ENCODE assay signal across 8 cellular contexts in the genomic region with DNA sequence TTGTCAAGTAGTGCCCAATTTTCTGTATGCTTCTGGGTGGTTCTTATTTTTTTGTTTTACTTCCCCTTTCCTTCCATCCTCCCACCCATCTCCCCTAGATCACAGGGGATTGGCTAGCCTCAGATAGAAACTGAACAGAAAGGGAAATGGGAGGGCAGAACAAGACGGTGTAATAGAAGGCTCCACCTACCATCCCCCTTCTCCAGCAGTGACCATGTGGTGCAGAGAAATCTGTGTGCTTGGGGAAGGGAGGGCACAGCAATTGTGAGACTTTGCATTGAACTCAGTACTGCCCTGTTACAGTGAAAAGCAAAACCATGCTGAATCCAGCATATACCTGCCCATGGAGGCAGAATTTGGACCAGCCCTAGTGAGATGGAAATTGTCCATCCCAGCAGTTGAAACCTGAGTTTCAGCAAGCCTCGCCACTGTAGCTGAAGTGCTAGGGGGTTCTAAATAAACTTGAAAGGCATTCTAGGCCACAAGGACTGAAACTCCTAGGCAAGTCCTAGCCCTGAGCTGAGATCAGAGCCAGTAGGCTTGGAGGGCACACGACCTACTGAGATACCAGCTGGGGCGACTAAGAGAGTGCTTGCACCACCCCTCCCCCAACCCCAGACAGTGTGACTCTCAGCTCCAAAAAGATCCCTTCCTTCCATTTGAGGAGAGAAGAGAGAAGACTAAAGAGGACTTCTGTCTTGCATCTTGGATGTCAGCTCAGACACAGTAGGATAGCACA. TPM values are rescaled to one million over a fixed set of nuclear protein-coding genes. Genes with fewer than 3 reads are reported as not detected.
DNase-seq lines count a peak whose midpoint lies in the region; ATAC-seq and TF ChIP-seq lines count a peak whose summit lies in the region.

No MANE protein-coding gene starts in this region.

- peaks cover 35% of the 10 kb centered on the region; the same call in 1 of the 2 replicates for H3K27me3 ChIP-seq in SK-N-SH (ENCODE audit: insufficient read depth)

- peaks cover 70% of the 10 kb centered on the region for H3K4me1 Mint-ChIP-seq in CD14-positive monocyte
- peaks cover 46 to 66% (median 50%) of the 10 kb centered on the region in 3 donors for H3K4me1 Mint-ChIP-seq in T-cell
- peaks cover 34% of the 10 kb centered on the region for H3K4me1 Mint-ChIP-seq in memory B cell

- 10% methylated on average over 4 of the region's 4 CpGs for WGBS in SK-N-SH (ENCODE audit: low lambda C conversion rate)

- H3K79me2 ChIP-seq in SK-N-SH (ENCODE audit: insufficient read depth) = no peaks in the 10 kb centered on the region

- no peak for TF ChIP-seq RAD21 in SK-N-SH (IDR thresholded peaks at IDR 0.05; ENCODE audit: low read length)

- H3K4me1 ChIP-seq in SK-N-SH (ENCODE audit: control insufficient read depth in 1 of 2, insufficient read depth in 2 of 2, low read depth in 1 of 2, low read length in 1 of 2) = no peaks in the 10 kb centered on the region

- H3K9ac ChIP-seq in SK-N-SH = no peak overlapping the region

- POLR2A ChIA-PET in T-cell (lab: Charles Lee) = interaction anchor here in 1 of 2 donors (0.6 kb wide), 1 partner anchor 21 kb away, joined by 3 read pairs; no protein-coding TSS in a partner anchor
- POLR2A ChIA-PET in SK-N-SH (lab: Yijun Ruan, JAX) = no interaction called here

- TF ChIP-seq CTCF in CD14-positive monocyte (IDR thresholded peaks at IDR 0.05) (no peak), SK-N-SH (IDR thresholded peaks at IDR 0.05) (no peak), coronary artery (IDR thresholded peaks at IDR 0.05) (no peak)

- no peaks in the 10 kb centered on the region for H3K9me3 ChIP-seq in SK-N-SH

- H3K4me2 ChIP-seq in SK-N-SH = no peak overlapping the region

- H3K4me3 ChIP-seq in SK-N-SH (ENCODE audit: low read depth in 2 of 2, low read length in 1 of 2) (no peak overlapping the region), coronary artery (no peak overlapping the region)

- intact Hi-C loops in CD14-positive monocyte (cut with micrococcal nuclease) = no loop called here

- CTCF ChIA-PET in T-cell (lab: Charles Lee) = no interaction called here
- CTCF ChIA-PET in SK-N-SH (lab: Yijun Ruan, JAX) = no interaction called here

- H2AFZ ChIP-seq in SK-N-SH (ENCODE audit: low read depth) = no peak overlapping the region

- peak; percentile 65 for DNase-seq in CD14-positive monocyte (ENCODE audit: low spot score)
- peak in 17 of 34 experiments; percentile 10 to 55 (median 22) for DNase-seq in T-cell
- peak; percentile 33 to 66 for DNase-seq in memory B cell (ENCODE audit: low spot score in 2 of 2)
- no peak for DNase-seq in NCI-H146 treated with DMSO at 0.1 percent for 48 hours (lab: John Stamatoyannopoulos, UW; ENCODE audit: unreplicated experiment)
- no peak for DNase-seq in SK-N-SH
- DNase-seq in coronary artery (ENCODE audit: low spot score) = no peak

- no peaks in the 10 kb centered on the region for H4K20me1 ChIP-seq in SK-N-SH (ENCODE audit: insufficient read depth)

- no peaks in the 10 kb centered on the region for H3K27me3 Mint-ChIP-seq in CD14-positive monocyte (ENCODE audit: low read depth in 3 of 3)
- no peaks in the 10 kb centered on the region for H3K27me3 Mint-ChIP-seq in T-cell
- H3K27me3 Mint-ChIP-seq in memory B cell = no peaks in the 10 kb centered on the region

- H3F3A ChIP-seq in SK-N-SH (replicated peaks; ENCODE audit: insufficient read depth) = no peaks in the 10 kb centered on the region

- H3K36me3 Mint-ChIP-seq in CD14-positive monocyte = peaks cover 37 to 40% of the 10 kb centered on the region in 2 donors
- H3K36me3 Mint-ChIP-seq in T-cell = peaks cover 35% of the 10 kb centered on the region
- H3K36me3 Mint-ChIP-seq in memory B cell = peaks cover 21% of the 10 kb centered on the region

- H3K27ac ChIP-seq in SK-N-SH (ENCODE audit: low read depth in 2 of 2, low read length in 1 of 2) (no peak overlapping the region), coronary artery (no peak overlapping the region)

- H3K9me3 Mint-ChIP-seq in CD14-positive monocyte = peaks cover 0 to 6% (median 2%) of the 10 kb centered on the region in 7 donors
- peaks cover 4 to 16% (median 11%) of the 10 kb centered on the region in 3 donors for H3K9me3 Mint-ChIP-seq in T-cell
- peaks cover 3% of the 10 kb centered on the region for H3K9me3 Mint-ChIP-seq in memory B cell

- H3K36me3 ChIP-seq in SK-N-SH (replicated peaks in 1 of 2; ENCODE audit: control insufficient read depth in 1 of 2, insufficient read depth in 2 of 2, low read length in 1 of 2) = no peaks in the 10 kb centered on the region

- H3K9me2 ChIP-seq in SK-N-SH = no peaks in the 10 kb centered on the region

- H3K27ac Mint-ChIP-seq in CD14-positive monocyte = peak overlapping the region; percentile 86 to 93 (median 91)
- peak overlapping the region; percentile 41 to 84 for H3K27ac Mint-ChIP-seq in T-cell
- peak overlapping the region; percentile 60 for H3K27ac Mint-ChIP-seq in memory B cell

- TF ChIP-seq EP300 in SK-N-SH (IDR thresholded peaks at IDR 0.05; ENCODE audit: borderline replicate concordance in 1 of 2, low read depth in 1 of 2, low read length in 1 of 2) = no peak

- ATAC-seq in GM19043 (IDR thresholded peaks at IDR 0.05; ENCODE audit: low read depth, unreplicated experiment) = peak; percentile 93
- ATAC-seq in HG03095 (IDR thresholded peaks at IDR 0.05; ENCODE audit: unreplicated experiment) = peak; percentile 87
- peak; percentile 88 to 92 (median 89) for ATAC-seq in T-cell (replicated peaks in 1 of 4)
- ATAC-seq in memory B cell (ENCODE audit: low read depth) = peak; percentile 99

- H3K4me3 Mint-ChIP-seq in CD14-positive monocyte (peak overlapping the region; percentile 48 to 69), T-cell (peak overlapping the region; percentile 18 to 55 (median 35)), memory B cell (peak overlapping the region; percentile 44)

TF ChIP-seq in SK-N-SH, 30 proteins besides CTCF, POLR2A, EP300 and RAD21:
- no peak for TF ChIP-seq JUND (IDR thresholded peaks at IDR 0.05)
- no peak for TF ChIP-seq TEAD4 (IDR thresholded peaks at IDR 0.05; ENCODE audit: borderline replicate concordance, insufficient read depth)
- TF ChIP-seq MXI1 (IDR thresholded peaks at IDR 0.05; ENCODE audit: low read depth, low read length) = no peak
- TF ChIP-seq EZH2phosphoT487 (IDR thresholded peaks at IDR 0.05; ENCODE audit: borderline replicate concordance, low read depth) = no peak
- TF ChIP-seq, protein P1, sequence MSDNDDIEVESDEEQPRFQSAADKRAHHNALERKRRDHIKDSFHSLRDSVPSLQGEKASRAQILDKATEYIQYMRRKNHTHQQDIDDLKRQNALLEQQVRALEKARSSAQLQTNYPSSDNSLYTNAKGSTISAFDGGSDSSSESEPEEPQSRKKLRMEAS (IDR thresholded peaks at IDR 0.05; ENCODE audit: low read depth) = no peak
- TF ChIP-seq RFX5 (IDR thresholded peaks at IDR 0.05; ENCODE audit: low read length) = no peak
- TF ChIP-seq, protein P2, sequence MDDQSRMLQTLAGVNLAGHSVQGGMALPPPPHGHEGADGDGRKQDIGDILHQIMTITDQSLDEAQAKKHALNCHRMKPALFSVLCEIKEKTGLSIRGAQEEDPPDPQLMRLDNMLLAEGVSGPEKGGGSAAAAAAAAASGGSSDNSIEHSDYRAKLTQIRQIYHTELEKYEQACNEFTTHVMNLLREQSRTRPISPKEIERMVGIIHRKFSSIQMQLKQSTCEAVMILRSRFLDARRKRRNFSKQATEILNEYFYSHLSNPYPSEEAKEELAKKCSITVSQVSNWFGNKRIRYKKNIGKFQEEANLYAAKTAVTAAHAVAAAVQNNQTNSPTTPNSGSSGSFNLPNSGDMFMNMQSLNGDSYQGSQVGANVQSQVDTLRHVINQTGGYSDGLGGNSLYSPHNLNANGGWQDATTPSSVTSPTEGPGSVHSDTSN (IDR thresholded peaks at IDR 0.05) = no peak
- no peak for TF ChIP-seq POLR2AphosphoS5 (IDR thresholded peaks at IDR 0.05; ENCODE audit: low read depth, low read length)
- TF ChIP-seq NRF1 (IDR thresholded peaks at IDR 0.05; ENCODE audit: low read depth, low read length) = no peak
- TF ChIP-seq RXRA (IDR thresholded peaks at IDR 0.05; ENCODE audit: borderline replicate concordance, low read depth) = no peak
- TF ChIP-seq, protein P3, sequence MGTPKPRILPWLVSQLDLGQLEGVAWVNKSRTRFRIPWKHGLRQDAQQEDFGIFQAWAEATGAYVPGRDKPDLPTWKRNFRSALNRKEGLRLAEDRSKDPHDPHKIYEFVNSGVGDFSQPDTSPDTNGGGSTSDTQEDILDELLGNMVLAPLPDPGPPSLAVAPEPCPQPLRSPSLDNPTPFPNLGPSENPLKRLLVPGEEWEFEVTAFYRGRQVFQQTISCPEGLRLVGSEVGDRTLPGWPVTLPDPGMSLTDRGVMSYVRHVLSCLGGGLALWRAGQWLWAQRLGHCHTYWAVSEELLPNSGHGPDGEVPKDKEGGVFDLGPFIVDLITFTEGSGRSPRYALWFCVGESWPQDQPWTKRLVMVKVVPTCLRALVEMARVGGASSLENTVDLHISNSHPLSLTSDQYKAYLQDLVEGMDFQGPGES (IDR thresholded peaks at IDR 0.05; ENCODE audit: low read depth, low read length) = no peak
- TF ChIP-seq ELF1 (IDR thresholded peaks at IDR 0.05) = no peak

RNA-seq across cellular contexts. Expression of a gene that starts 5.2 kb away (rescaled TPM):
- polyA plus RNA-seq in CD14-positive monocyte (10 to 100 TPM; 34.3 to 46.8 TPM), SK-N-SH (2012; rRNA removed) (0.02 TPM in 2 replicates)
- total RNA-seq in T-cell = 10 to 100 TPM; 22.2 to 43.2 (median 31.0) TPM
- polyA plus RNA-seq in SK-N-SH (2012; cell fraction: cytosol; rRNA removed) = under 0.01 and 0.01 TPM in 2 replicates
- polyA plus RNA-seq in SK-N-SH (2012; cell fraction: nucleus; rRNA removed) = 0.07 TPM in 1 of 2 replicates, not detected in the other

Comparison
In these comparisons a context has a peak if more than half of its experiments do, and no peak if none do; other contexts are left out.
1. DNase-seq: peak in CD14-positive monocyte (single experiment) and memory B cell (2 of 2); none in NCI-H146 treated with DMSO at 0.1 percent for 48 hours (single experiment), SK-N-SH (single experiment) and coronary artery (single experiment).
2. RNA of a gene that starts 5.2 kb away (polyA plus RNA-seq): 34.3 to 46.8 TPM in CD14-positive monocyte; under 0.01 to 0.07 TPM in SK-N-SH; every median in the first group is over 10 times any median in the second.
3. Peak in every context shown above with its lines, with median percentiles within 50 percentile points of each other: H3K27ac Mint-ChIP-seq, H3K4me3 Mint-ChIP-seq and ATAC-seq.